8 cellular contexts compared by ENCODE assay signal in the genomic region with DNA sequence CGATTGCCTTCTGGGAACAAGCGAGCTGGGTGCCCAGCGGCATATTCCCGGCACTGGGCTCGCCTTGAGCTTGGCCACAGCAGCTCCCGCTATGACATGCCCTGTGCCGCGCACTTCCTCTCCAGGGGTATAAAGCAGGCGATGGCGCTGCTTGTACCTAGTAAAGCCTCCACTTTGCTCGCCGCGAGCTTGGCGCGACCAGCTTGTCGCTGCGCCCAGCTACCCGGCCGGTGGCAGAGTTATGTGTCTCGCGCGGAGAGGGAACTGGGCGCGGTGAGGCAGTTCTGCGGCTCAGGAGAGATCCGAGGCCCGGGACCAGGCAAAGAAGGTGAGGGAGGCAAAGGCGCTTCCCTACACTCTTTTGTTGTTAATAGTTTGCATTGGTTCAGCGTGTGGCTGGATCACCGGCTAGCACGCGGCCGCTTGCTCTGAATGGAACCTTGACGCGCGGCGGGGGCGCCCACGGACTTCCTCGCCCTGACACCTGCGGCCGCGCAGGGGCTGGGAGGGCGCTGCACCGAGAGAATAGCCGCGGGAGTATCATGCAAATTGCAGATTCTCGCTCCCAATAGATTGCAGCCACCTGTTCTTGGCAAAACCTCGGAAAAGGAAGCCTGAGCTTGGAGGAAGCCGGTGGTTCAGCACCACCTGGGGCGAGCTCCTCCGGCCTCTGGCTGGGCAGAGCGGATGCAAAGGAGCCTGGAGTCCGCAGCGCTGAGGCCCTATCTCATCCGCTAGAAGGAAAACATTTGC. TPM values are rescaled to one million over a fixed set of nuclear protein-coding genes. Genes with fewer than 3 reads are reported as not detected.
DNase-seq lines count a peak whose midpoint lies in the region; ATAC-seq, FAIRE-seq and TF ChIP-seq lines count a peak whose summit lies in the region.

No MANE protein-coding gene starts in this region.

- H3K79me2 ChIP-seq in osteoblast (ENCODE audit: insufficient read depth, low read length), result peaks cover 20% of the 10 kb centered on the region

- no peaks in the 10 kb centered on the region for H3K9me3 ChIP-seq in osteoblast (ENCODE audit: low read depth, low read length)

- peaks cover 67% of the 10 kb centered on the region for H3K27me3 ChIP-seq in osteoblast (ENCODE audit: insufficient read depth, low read length)

- DNase-seq in ELF-1 (ENCODE audit: low read depth, low spot score) (peak; percentile 72), NCI-H69 (lab: John Stamatoyannopoulos, UW) (peak; percentile 62), dermis blood vessel endothelial cell (peak; percentile 38), osteoblast (ENCODE audit: insufficient read length, low spot score, missing footprints) (peak; percentile 70), superior temporal gyrus (ENCODE audit: extremely low spot score) (no peak), H54 (ENCODE audit: insufficient read length, low spot score) (no peak), epidermal melanocyte (ENCODE audit: insufficient read length, low spot score) (no peak)

- peaks cover 3% of the 10 kb centered on the region for H3K36me3 ChIP-seq in osteoblast (ENCODE audit: insufficient read depth, low read length)

- no peak for TF ChIP-seq CTCF in osteoblast (IDR thresholded peaks at IDR 0.05; ENCODE audit: extremely low read depth, low read depth, low read length)

- H3K4me2 ChIP-seq in osteoblast (ENCODE audit: insufficient read depth, low read length), result no peak overlapping the region

- H3K4me1 ChIP-seq in osteoblast (ENCODE audit: insufficient read depth, low read length), result peaks cover 12% of the 10 kb centered on the region

- TF ChIP-seq POLR2A in H54 (IDR thresholded peaks at IDR 0.05; ENCODE audit: low read depth, low read length), result no peak

- no peak overlapping the region for H3K4me3 ChIP-seq in osteoblast (ENCODE audit: insufficient read depth, low read length)

- FAIRE-seq in H54 (lab: Jason Lieb, UNC), result no peak

- H3K27ac ChIP-seq in osteoblast (ENCODE audit: low read depth, low read length), result no peak overlapping the region

- H4K20me1 ChIP-seq in osteoblast (ENCODE audit: insufficient read depth, low read length), result peaks cover 13% of the 10 kb centered on the region

- H2AFZ ChIP-seq in osteoblast (ENCODE audit: low read length), result peak overlapping the region; percentile 15

- no peak for ATAC-seq in HG03432 (IDR thresholded peaks at IDR 0.05; ENCODE audit: unreplicated experiment)

RNA-seq across cellular contexts. Expression of a gene that starts 3.0 kb away (rescaled TPM):
- total RNA-seq in dermis blood vessel endothelial cell (157 and 216 TPM in 2 replicates), osteoblast (107 and 109 TPM in 2 replicates)

RNA-seq across cellular contexts. Expression of a gene that starts 3.2 kb away (rescaled TPM):
- total RNA-seq in dermis blood vessel endothelial cell, result not detected in 2 replicates
- not detected in 2 replicates for total RNA-seq in osteoblast

RNA-seq across cellular contexts. Expression of a gene that starts 15.4 kb away (rescaled TPM):
- total RNA-seq in dermis blood vessel endothelial cell (not detected in 2 replicates), osteoblast (not detected in 2 replicates)

Comparison
In these comparisons a context has a peak if more than half of its experiments do, and no peak if none do; other contexts are left out.
1. DNase-seq: peak in ELF-1 (single experiment), NCI-H69 (single experiment), dermis blood vessel endothelial cell (single experiment) and osteoblast (single experiment); none in superior temporal gyrus (single experiment), H54 (single experiment) and epidermal melanocyte (single experiment).